ENCODE assay signal across 9 cellular contexts in the genomic region with DNA sequence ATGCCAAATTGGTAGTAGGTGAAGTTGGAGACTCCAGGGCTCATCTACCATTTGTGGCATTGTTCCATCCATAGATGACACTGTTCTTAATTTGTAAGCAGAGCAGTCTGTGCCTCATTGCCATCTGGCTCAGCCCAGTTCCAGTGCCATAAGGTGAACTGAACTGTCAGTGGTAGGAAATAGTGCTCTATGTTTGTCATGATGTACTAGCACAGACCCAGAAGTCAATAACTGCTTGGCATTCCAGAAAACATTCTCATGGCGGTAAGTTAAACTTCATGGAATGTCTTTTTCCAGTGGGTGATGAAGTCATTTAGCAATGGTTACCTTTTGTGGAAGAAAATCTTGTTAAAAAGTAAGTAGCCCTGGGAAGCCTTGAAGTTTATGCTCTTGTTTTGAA.
DNase-seq lines count a peak whose midpoint lies in the region; ATAC-seq and TF ChIP-seq lines count a peak whose summit lies in the region.
"Had no signal": no experiment of that assay in that cellular context is flagged by ENCODE, and none has a peak within 500 bp of the region (broad histone marks: within the 10 kb centered on the region; RNA-seq: fewer than 3 reads in every experiment).

No MANE protein-coding gene starts in this region.

- peak; percentile 48 for TF ChIP-seq EP300 in suprapubic skin (IDR thresholded peaks at IDR 0.05)

- H3K4me2 ChIP-seq in HCT116 (ENCODE audit: low read length): peak overlapping the region; percentile 30

- no peaks in the 10 kb centered on the region for H4K20me1 ChIP-seq in HCT116 (ENCODE audit: insufficient read depth)

- no peaks in the 10 kb centered on the region for H3K79me2 ChIP-seq in HCT116 (ENCODE audit: insufficient read depth, low read length)

- H3K9me3 ChIP-seq in HCT116 (ENCODE audit: control insufficient read depth in 1 of 2, insufficient read depth in 1 of 2, low read depth in 1 of 2, low read length in 2 of 2) (peaks cover 0 to 3% of the 10 kb centered on the region in 2 experiments; a peak in 1 of 4 replicates), ascending aorta (peaks cover 8 to 22% of the 10 kb centered on the region in 2 donors), suprapubic skin (peaks cover 7% of the 10 kb centered on the region), vagina (no peaks in the 10 kb centered on the region)

- TF ChIP-seq POLR2A in HCT116 (IDR thresholded peaks at IDR 0.05; ENCODE audit: borderline replicate concordance, extremely low read depth, insufficient read depth, insufficient read length) (no peak), suprapubic skin (IDR thresholded peaks at IDR 0.05) (no peak), vagina (IDR thresholded peaks at IDR 0.05) (no peak)

- POLR2A ChIA-PET in HCT116 (lab: Charles Lee): no interaction called here

- no peak overlapping the region for H3K4me3 ChIP-seq in HCT116 (replicated peaks in 1 of 2; ENCODE audit: low read depth in 1 of 2, low read length in 2 of 2)
- H3K4me3 ChIP-seq in ascending aorta: no peak overlapping the region
- H3K4me3 ChIP-seq in suprapubic skin: no peak overlapping the region
- H3K4me3 ChIP-seq in vagina: no peak overlapping the region

- H3K27me3 ChIP-seq in HCT116 (ENCODE audit: insufficient read depth, low read length): no peaks in the 10 kb centered on the region
- H3K27me3 ChIP-seq in ascending aorta: no peaks in the 10 kb centered on the region
- H3K27me3 ChIP-seq in suprapubic skin: no peaks in the 10 kb centered on the region
- H3K27me3 ChIP-seq in vagina: no peaks in the 10 kb centered on the region

- no peak for TF ChIP-seq RAD21 in HCT116 (IDR thresholded peaks at IDR 0.05; ENCODE audit: low read depth)

- CTCF ChIA-PET in HCT116 (lab: Charles Lee): no interaction called here

- ATAC-seq in HCT116: peak; percentile 54; the same call in 1 of the 2 replicates

- RAD21 ChIA-PET in HCT116 (lab: Charles Lee; ENCODE audit: low non-redundant PET in 1 of 2, low total read pairs in 2 of 2, uncharacterized antibody in 2 of 2, unreplicated experiment in 2 of 2): no interaction called here

- H3K36me3 ChIP-seq in HCT116 (ENCODE audit: control insufficient read depth in 1 of 2, insufficient read depth in 2 of 2, low read length in 2 of 2) (no peaks in the 10 kb centered on the region), ascending aorta (no peaks in the 10 kb centered on the region), suprapubic skin (no peaks in the 10 kb centered on the region), vagina (no peaks in the 10 kb centered on the region)

- peak; percentile 21 for DNase-seq in HCT116 (ENCODE audit: low read depth, low spot score)
- peak in 1 of 2 donors; percentile 83 for DNase-seq in ascending aorta (ENCODE audit: low spot score in 2 of 2)
- DNase-seq in hepatic stellate cell (ENCODE audit: low spot score): peak; percentile 49
- DNase-seq in suprapubic skin (ENCODE audit: low spot score in 2 of 2): no peak
- DNase-seq in NCI-H2107 treated with DMSO at 0.1 percent for 48 hours (lab: John Stamatoyannopoulos, UW; ENCODE audit: unreplicated experiment): no peak
- DNase-seq in vagina (ENCODE audit: extremely low spot score in 2 of 2): no peak
- no peak for DNase-seq in effector CD4-positive, alpha-beta T cell
- DNase-seq in GDM1 (lab: John Stamatoyannopoulos, UW): no peak
- DNase-seq: activated CD4-positive, alpha-beta memory T cell treated with anti-CD3 and anti-CD28 coated beads, Interleukin-2, amount 10 ng/mL, durations not matched to agents 7 days and 5 days had no signal

- BruUV-seq in HCT116 (replicated peaks; lab: Mats Ljungman, UMichigan): no TSS peak

- H3K9ac ChIP-seq in HCT116 (ENCODE audit: low read length): no peak overlapping the region

- no peak overlapping the region for H2AFZ ChIP-seq in HCT116 (ENCODE audit: low read depth, low read length, poor library complexity, severe bottlenecking)

- TF ChIP-seq CTCF in HCT116 (IDR thresholded peaks at IDR 0.05 in 2 of 3, conservative IDR thresholded peaks at IDR 0.05 in 1 of 3; ENCODE audit: borderline replicate concordance in 1 of 3, insufficient read depth in 1 of 3, low read depth in 2 of 3, low read length in 2 of 3) (no peak), ascending aorta (IDR thresholded peaks at IDR 0.05) (no peak), suprapubic skin (IDR thresholded peaks at IDR 0.05) (no peak), vagina (IDR thresholded peaks at IDR 0.05) (no peak)

- intact Hi-C loops in HCT116 (cut with micrococcal nuclease) (no loop called here), ascending aorta (cut with DNase I) (loop anchor here (2.0 to 5.0 kb wide), 2 partner anchors 73 to 1265 kb away; a partner anchor contains a TSS), vagina (cut with DNase I) (no loop called here)

- 83% methylated on average over 1 of the region's 1 CpG for WGBS in suprapubic skin

- no peak overlapping the region for H3K27ac ChIP-seq in HCT116 (ENCODE audit: low read depth, low read length)
- peak overlapping the region; percentile 81 to 88 for H3K27ac ChIP-seq in ascending aorta
- no peak overlapping the region for H3K27ac ChIP-seq in suprapubic skin
- no peak overlapping the region for H3K27ac ChIP-seq in vagina

- H3K4me1 ChIP-seq in HCT116 (ENCODE audit: control insufficient read depth in 1 of 2, insufficient read depth in 2 of 2, low read length in 2 of 2): peaks cover 0 to 18% of the 10 kb centered on the region in 2 experiments; a peak in 2 of 4 replicates
- peaks cover 0 to 20% of the 10 kb centered on the region in 2 donors for H3K4me1 ChIP-seq in ascending aorta
- H3K4me1 ChIP-seq in suprapubic skin: no peaks in the 10 kb centered on the region
- no peaks in the 10 kb centered on the region for H3K4me1 ChIP-seq in vagina

- no peaks in the 10 kb centered on the region for H3K9me2 ChIP-seq in HCT116 (ENCODE audit: insufficient read depth)

TF ChIP-seq in HCT116, 20 proteins besides CTCF, POLR2A, EP300 and RAD21:
- no peak for TF ChIP-seq EZH2phosphoT487 (IDR thresholded peaks at IDR 0.05; ENCODE audit: borderline replicate concordance)
- TF ChIP-seq FOSL1 (IDR thresholded peaks at IDR 0.05; ENCODE audit: low read depth): peak; percentile 65
- no peak for TF ChIP-seq EGR1 (IDR thresholded peaks at IDR 0.05; ENCODE audit: low read depth)
- no peak for TF ChIP-seq EZH2 (IDR thresholded peaks at IDR 0.05)
- TF ChIP-seq, protein P1, sequence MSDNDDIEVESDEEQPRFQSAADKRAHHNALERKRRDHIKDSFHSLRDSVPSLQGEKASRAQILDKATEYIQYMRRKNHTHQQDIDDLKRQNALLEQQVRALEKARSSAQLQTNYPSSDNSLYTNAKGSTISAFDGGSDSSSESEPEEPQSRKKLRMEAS (IDR thresholded peaks at IDR 0.05): no peak
- TF ChIP-seq ZFX (IDR thresholded peaks at IDR 0.05): no peak
- no peak for TF ChIP-seq SIN3A (IDR thresholded peaks at IDR 0.05; ENCODE audit: low read depth)
- TF ChIP-seq ZNF274 (IDR thresholded peaks at IDR 0.05; ENCODE audit: low read depth, low read length): no peak
- 0 out of 2 replicates have a peak, but pooled peaks have one; percentile 35 for TF ChIP-seq CEBPB (IDR thresholded peaks at IDR 0.05; ENCODE audit: low read depth)
- no peak for TF ChIP-seq TCF7L2 (IDR thresholded peaks at IDR 0.05; ENCODE audit: borderline replicate concordance, extremely low read depth, insufficient read depth, insufficient read length)
- 0 out of 2 replicates have a peak, but pooled peaks have one; percentile 38 for TF ChIP-seq SP1 (IDR thresholded peaks at IDR 0.05; ENCODE audit: low read depth)
- TF ChIP-seq YY1 (IDR thresholded peaks at IDR 0.05; ENCODE audit: extremely low read depth, insufficient replicate concordance, low read depth, low read length): no peak
- no peak for TF ChIP-seq CBX3 (IDR thresholded peaks at IDR 0.05; ENCODE audit: low read depth)
- TF ChIP-seq, protein P2, sequence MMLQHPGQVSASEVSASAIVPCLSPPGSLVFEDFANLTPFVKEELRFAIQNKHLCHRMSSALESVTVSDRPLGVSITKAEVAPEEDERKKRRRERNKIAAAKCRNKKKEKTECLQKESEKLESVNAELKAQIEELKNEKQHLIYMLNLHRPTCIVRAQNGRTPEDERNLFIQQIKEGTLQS (IDR thresholded peaks at IDR 0.05): no peak
- TF ChIP-seq JUND (IDR thresholded peaks at IDR 0.05): peak; percentile 29; the same call in 1 of the 2 replicates

Comparison
In these comparisons a context has a peak if more than half of its experiments do, and no peak if none do; other contexts are left out.
1. DNase-seq: peak in HCT116 (single experiment) and hepatic stellate cell (single experiment); none in suprapubic skin (0 of 2), NCI-H2107 treated with DMSO at 0.1 percent for 48 hours (single experiment), vagina (0 of 2), effector CD4-positive, alpha-beta T cell (single experiment) and GDM1 (single experiment).
2. H3K27ac ChIP-seq: peak in ascending aorta (2 of 2); none in HCT116 (single experiment), suprapubic skin (single experiment) and vagina (single experiment).